ENCODE assay signal across 7 cellular contexts in genomic region chr12:100141998-100142850, GRCh38. TPM values are rescaled to one million over a fixed set of nuclear protein-coding genes. Genes with fewer than 3 reads are reported as not detected.
A peak's percentile ranks its signal among the peaks of the same experiment; 100 is the strongest.
DNase-seq lines count a peak whose midpoint lies in the region; ATAC-seq, FAIRE-seq and TF ChIP-seq lines count a peak whose summit lies in the region.

No MANE protein-coding gene starts in this region.

- FAIRE-seq in H54 (lab: Jason Lieb, UNC) = no peak

- ATAC-seq in left colon = peak; percentile 81

- peak overlapping the region; percentile 88 for H3K4me3 ChIP-seq in LNCaP clone FGC (ENCODE audit: low read depth, low read length)

- intact Hi-C loops in left colon (cut with DNase I, micrococcal nuclease) = loop anchor here in 1 of 2 donors (5.0 kb wide), 1 partner anchor 60 kb away; the partner anchor contains the start of gene ACTR6

- in situ Hi-C loops in GM13976 (cut with MboI; ENCODE audit: low sequenced_read_pairs, unreplicated experiment) = no loop called here

- TF ChIP-seq POLR2A in H54 (IDR thresholded peaks at IDR 0.05; ENCODE audit: low read depth, low read length) = peak; percentile 90

- peak; percentile 48 for DNase-seq in GM13976 (ENCODE audit: low spot score)
- DNase-seq in H54 (ENCODE audit: insufficient read length, low spot score) = peak; percentile 19
- peak; percentile 52 for DNase-seq in LNCaP clone FGC (ENCODE audit: low read depth)
- DNase-seq in T-helper 9 cell = peak; percentile 30
- peak; percentile 43 for DNase-seq in cerebellum (ENCODE audit: low spot score)
- DNase-seq in left colon = peak; percentile 63 to 70
- DNase-seq in stimulated activated CD4-positive, alpha-beta T cell treated with anti-CD3 and anti-CD28 coated beads, Interleukin-4, amount 100 ng/mL, for 1 hour = peak; percentile 46

- TF ChIP-seq CTCF in GM13976 (IDR thresholded peaks at IDR 0.05; ENCODE audit: borderline replicate concordance, control extremely low read depth, extremely low read depth, insufficient read depth, missing control alignments) (no peak), LNCaP clone FGC (IDR thresholded peaks at IDR 0.05; ENCODE audit: control insufficient read depth, extremely low read depth, insufficient read depth) (no peak)

RNA-seq across cellular contexts. Expression of gene BLTP3B, which starts 0.5 kb away (rescaled TPM):
- total RNA-seq in cerebellum = 58.5 TPM
- total RNA-seq in left colon = 10 to 100 TPM; 24.1 to 24.7 TPM

RNA-seq across cellular contexts. Expression of gene ACTR6, which starts 58.4 kb away (rescaled TPM):
- total RNA-seq in cerebellum = 30.1 TPM
- total RNA-seq in left colon = 10 to 100 TPM; 20.4 to 24.7 TPM

Comparison
In these comparisons a context has a peak if more than half of its experiments do, and no peak if none do; other contexts are left out.
1. Peak in every context shown above with its lines: DNase-seq, ATAC-seq and H3K4me3 ChIP-seq.